Comparison of ENCODE assay signal across 23 cellular contexts in the genomic region with DNA sequence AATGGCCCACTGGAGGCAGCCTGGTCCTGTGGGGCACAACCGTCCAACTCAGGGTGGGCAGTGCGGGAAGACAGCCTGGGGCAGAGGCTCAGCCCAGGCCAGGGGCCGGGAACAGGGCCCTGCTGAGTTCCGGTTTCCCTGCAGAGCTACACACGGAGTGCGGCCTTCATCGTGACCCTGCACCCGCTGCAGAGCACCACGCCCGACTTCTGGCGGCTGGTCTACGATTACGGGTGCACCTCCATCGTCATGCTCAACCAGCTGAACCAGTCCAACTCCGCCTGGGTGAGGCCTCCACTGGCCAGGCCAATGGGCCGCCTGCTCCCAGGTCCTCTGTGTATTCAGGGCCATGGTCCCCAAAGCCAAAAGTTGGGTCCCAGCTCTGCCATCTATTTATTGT.
"Had no signal": no experiment of that assay in that cellular context is flagged by ENCODE, and none has a peak within 500 bp of the region (broad histone marks: within the 10 kb centered on the region; RNA-seq: fewer than 3 reads in every experiment).

No MANE protein-coding gene starts in this region.

- H3K27ac ChIP-seq: brain microvascular endothelial cell, cardiac muscle cell, SK-N-MC, VCaP had no signal

- H3K36me3 ChIP-seq: brain microvascular endothelial cell, cardiac muscle cell had no signal

- H3K36me3 Mint-ChIP-seq: activated naive CD8-positive, alpha-beta T cell had no signal

- H3K4me3 Mint-ChIP-seq: activated CD4-positive, alpha-beta memory T cell treated with anti-CD3 and anti-CD28 coated beads, Interleukin-2, amount 10 ng/mL, durations not matched to agents 7 days and 5 days; activated CD4-positive, alpha-beta T cell treated with anti-CD3 and anti-CD28 coated beads for 36 hours; activated naive CD4-positive, alpha-beta T cell treated with anti-CD3 and anti-CD28 coated beads for 36 hours; activated naive CD8-positive, alpha-beta T cell; activated T-helper 17 cell treated with anti-CD3 and anti-CD28 coated beads, Interleukin-2, amount 50 U/mL, for 72 hours had no signal

- H3K27me3 ChIP-seq: brain microvascular endothelial cell, cardiac muscle cell had no signal

- H3K27ac Mint-ChIP-seq: activated CD4-positive, alpha-beta memory T cell treated with anti-CD3 and anti-CD28 coated beads, Interleukin-2, amount 10 ng/mL, durations not matched to agents 7 days and 5 days; activated CD4-positive, alpha-beta T cell treated with anti-CD3 and anti-CD28 coated beads for 36 hours; activated naive CD4-positive, alpha-beta T cell treated with anti-CD3 and anti-CD28 coated beads for 36 hours; activated naive CD8-positive, alpha-beta T cell; activated T-helper 17 cell treated with anti-CD3 and anti-CD28 coated beads, Interleukin-2, amount 50 U/mL, for 72 hours had no signal

- H3K4me3 ChIP-seq: cardiac muscle cell, SK-N-MC had no signal

- H3K27me3 Mint-ChIP-seq: activated CD4-positive, alpha-beta memory T cell treated with anti-CD3 and anti-CD28 coated beads, Interleukin-2, amount 10 ng/mL, durations not matched to agents 7 days and 5 days; activated CD4-positive, alpha-beta T cell treated with anti-CD3 and anti-CD28 coated beads for 36 hours; activated naive CD8-positive, alpha-beta T cell; activated T-helper 17 cell treated with anti-CD3 and anti-CD28 coated beads, Interleukin-2, amount 50 U/mL, for 72 hours had no signal

- DNase-seq: activated CD4-positive, alpha-beta memory T cell treated with anti-CD3 and anti-CD28 coated beads, Interleukin-2, amount 10 ng/mL, durations not matched to agents 7 days and 5 days; activated CD4-positive, alpha-beta T cell treated with anti-CD3 and anti-CD28 coated beads for 36 hours; activated CD4-positive, alpha-beta T cell treated with anti-CD3 and anti-CD28 coated beads, Interleukin-2, amount 50 U/mL, for 1 hour; activated gamma-delta T cell; activated naive CD4-positive, alpha-beta T cell treated with anti-CD3 and anti-CD28 coated beads for 36 hours; activated T-cell treated with anti-CD3 and anti-CD28 coated beads for 4 hours; activated T-cell treated with anti-CD3 and anti-CD28 coated beads, Interleukin-2, amount 50 U/mL, for 48 hours; brain microvascular endothelial cell; Kasumi-1; KBM-7; NCI-H1105 treated with DMSO at 0.1 percent for 48 hours; NCI-H1436 treated with DMSO at 0.1 percent for 48 hours; NCI-H187; NCI-H2081; NCI-H446; NCI-H524; SHP77; T-helper 1 cell had no signal

- H3K9me3 Mint-ChIP-seq: activated CD4-positive, alpha-beta memory T cell treated with anti-CD3 and anti-CD28 coated beads, Interleukin-2, amount 10 ng/mL, durations not matched to agents 7 days and 5 days; activated naive CD4-positive, alpha-beta T cell treated with anti-CD3 and anti-CD28 coated beads for 36 hours; activated T-helper 17 cell treated with anti-CD3 and anti-CD28 coated beads, Interleukin-2, amount 50 U/mL, for 72 hours had no signal

- H3K4me1 Mint-ChIP-seq: activated CD4-positive, alpha-beta memory T cell treated with anti-CD3 and anti-CD28 coated beads, Interleukin-2, amount 10 ng/mL, durations not matched to agents 7 days and 5 days; activated CD4-positive, alpha-beta T cell treated with anti-CD3 and anti-CD28 coated beads for 36 hours; activated T-helper 17 cell treated with anti-CD3 and anti-CD28 coated beads, Interleukin-2, amount 50 U/mL, for 72 hours had no signal
